ENCODE assay signal across 6 cellular contexts in genomic region chr5:181205402-181205734, GRCh38. TPM values are rescaled to one million over a fixed set of nuclear protein-coding genes. Genes with fewer than 3 reads are reported as not detected.
DNase-seq lines count a peak whose midpoint lies in the region; TF ChIP-seq lines count a peak whose summit lies in the region.

No MANE protein-coding gene starts in this region.

- peak overlapping the region; percentile 72 for H3K4me3 ChIP-seq in cardiac muscle cell
- peak overlapping the region; percentile 71 for H3K4me3 ChIP-seq in iPS-18c (ENCODE audit: insufficient read depth, low read depth, low read length)
- peak overlapping the region; percentile 64 to 83 for H3K4me3 ChIP-seq in vagina

- H3K9me3 ChIP-seq in cardiac muscle cell (ENCODE audit: low read depth), result no peaks in the 10 kb centered on the region
- H3K9me3 ChIP-seq in iPS-18c (ENCODE audit: control insufficient read depth, insufficient read depth, low read length), result no peaks in the 10 kb centered on the region
- H3K9me3 ChIP-seq in vagina, result no peaks in the 10 kb centered on the region

- no peaks in the 10 kb centered on the region for H3K4me1 ChIP-seq in cardiac muscle cell (ENCODE audit: low read depth)
- H3K4me1 ChIP-seq in vagina, result peaks cover 29% of the 10 kb centered on the region

- H3K27me3 ChIP-seq in cardiac muscle cell, result peaks cover 59% of the 10 kb centered on the region
- H3K27me3 ChIP-seq in vagina, result no peaks in the 10 kb centered on the region

- intact Hi-C loops in cardiac septum (cut with DNase I), result no loop called here
- intact Hi-C loops in vagina (cut with DNase I), result no loop called here

- TF ChIP-seq CTCF in cardiac muscle cell (IDR thresholded peaks at IDR 0.05; ENCODE audit: low read depth, low read length) (no peak), vagina (IDR thresholded peaks at IDR 0.05) (no peak)

- H3K36me3 ChIP-seq in cardiac muscle cell, result no peaks in the 10 kb centered on the region
- no peaks in the 10 kb centered on the region for H3K36me3 ChIP-seq in vagina

- TF ChIP-seq POLR2A in vagina (IDR thresholded peaks at IDR 0.05), result no peak

- DNase-seq in cardiac muscle cell (ENCODE audit: low read depth in 1 of 2, low spot score in 1 of 2) (peak in 1 of 2 donors; percentile 32), cardiac septum (ENCODE audit: low spot score) (no peak), vagina (ENCODE audit: extremely low spot score in 2 of 2) (no peak), NOMO-1 treated with DMSO at 0.1 percent for 48 hours (lab: John Stamatoyannopoulos, UW; ENCODE audit: unreplicated experiment) (no peak)
- DNase-seq in effector CD8-positive, alpha-beta T cell (lab: John Stamatoyannopoulos, UW), result no peak

- H3K27ac ChIP-seq in cardiac muscle cell (no peak overlapping the region), vagina (peak overlapping the region; percentile 87)

RNA-seq across cellular contexts. Expression of gene TRIM7, which starts 0.4 kb away (rescaled TPM):
- total RNA-seq in cardiac muscle cell (0.39 TPM in 1 of 2 replicates, not detected in the other), cardiac septum (6.4 TPM), vagina (21.6 TPM)
- polyA plus RNA-seq in cardiac muscle cell, result 0.11 and 0.20 TPM in 2 replicates

RNA-seq across cellular contexts. Expression of gene TRIM41, which starts 17.7 kb away (rescaled TPM):
- total RNA-seq in cardiac muscle cell, result 29.4 and 30.1 TPM in 2 replicates
- 3.4 and 5.4 TPM in 2 replicates for polyA plus RNA-seq in cardiac muscle cell
- total RNA-seq in cardiac septum, result 33.0 TPM
- total RNA-seq in vagina, result 7.9 TPM

RNA-seq across cellular contexts. Expression of gene RACK1, which starts 38.3 kb away (rescaled TPM):
- total RNA-seq in cardiac muscle cell, result 2,235 and 2,267 TPM in 2 replicates
- 803 and 899 TPM in 2 replicates for polyA plus RNA-seq in cardiac muscle cell
- total RNA-seq in cardiac septum, result 557 TPM
- 3,043 TPM for total RNA-seq in vagina

RNA-seq across cellular contexts. Expression of gene TRIM52, which starts 55.6 kb away (rescaled TPM):
- total RNA-seq in cardiac muscle cell (10.4 and 12.3 TPM in 2 replicates), cardiac septum (9.1 TPM), vagina (17.2 TPM)
- 9.5 and 10.5 TPM in 2 replicates for polyA plus RNA-seq in cardiac muscle cell

RNA-seq across cellular contexts. Expression of gene OR2V2, which starts 58.0 kb away (rescaled TPM):
- total RNA-seq in cardiac muscle cell, result not detected in 2 replicates
- not detected in 2 replicates for polyA plus RNA-seq in cardiac muscle cell
- not detected for total RNA-seq in cardiac septum
- total RNA-seq in vagina, result not detected
